17 cellular contexts compared by ENCODE assay signal in the genomic region with DNA sequence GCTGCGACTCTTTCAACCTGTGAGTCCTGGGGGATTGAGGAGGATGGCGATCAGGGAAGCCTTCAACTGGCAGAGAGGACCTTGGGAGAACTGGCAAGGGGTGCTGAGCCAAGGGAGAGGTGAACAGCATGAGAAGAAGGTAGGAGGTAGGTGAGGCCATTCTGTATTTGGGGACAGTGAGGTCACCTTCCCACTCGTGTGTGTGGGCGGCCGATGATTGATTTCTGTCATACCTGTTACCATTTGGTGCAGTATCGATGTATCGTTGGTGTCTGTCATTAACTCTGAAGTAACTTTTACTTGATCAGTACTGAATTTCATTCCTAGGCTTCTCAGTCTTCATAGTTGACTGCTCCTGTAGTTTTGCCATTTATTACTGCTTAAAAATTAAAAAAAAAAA. TPM values are rescaled to one million over a fixed set of nuclear protein-coding genes. Genes with fewer than 3 reads are reported as not detected.
DNase-seq lines count a peak whose midpoint lies in the region; ATAC-seq lines count a peak whose summit lies in the region.
"Had no signal": no experiment of that assay in that cellular context is flagged by ENCODE, and none has a peak within 500 bp of the region (broad histone marks: within the 10 kb centered on the region; RNA-seq: fewer than 3 reads in every experiment).

No MANE protein-coding gene starts in this region.

- no peaks in the 10 kb centered on the region for H3K9me3 Mint-ChIP-seq in activated T-cell treated with anti-CD3 and anti-CD28 coated beads, Interleukin-2, amount 50 U/mL, for 24 hours
- no peaks in the 10 kb centered on the region for H3K9me3 Mint-ChIP-seq in activated CD4-positive, alpha-beta memory T cell treated with anti-CD3 and anti-CD28 coated beads for 36 hours
- peaks cover 0 to 3% (median 0%) of the 10 kb centered on the region in 11 donors for H3K9me3 Mint-ChIP-seq in naive thymus-derived CD4-positive, alpha-beta T cell
- no peaks in the 10 kb centered on the region for H3K9me3 Mint-ChIP-seq in stimulated activated effector memory CD8-positive, alpha-beta T cell treated with anti-CD3 and anti-CD28 coated beads, Interleukin-12 subunit alpha, Interleukin-12 subunit beta, amount 100 ng/mL, for 72 hours
- H3K9me3 Mint-ChIP-seq: stimulated activated naive B cell treated with anti-CD40 and anti-IgM and Interleukin-4, amounts not matched to agents 10 μg/mL and 1 μg/mL and 100 μg/mL, for 72 hours had no signal

- no peaks in the 10 kb centered on the region for H3K27me3 ChIP-seq in naive thymus-derived CD4-positive, alpha-beta T cell (ENCODE audit: control insufficient read depth in 2 of 2, insufficient read depth in 2 of 2, low read length in 2 of 2)

- H3K4me1 Mint-ChIP-seq in activated T-cell treated with anti-CD3 and anti-CD28 coated beads, Interleukin-2, amount 50 U/mL, for 24 hours (ENCODE audit: low read depth), result peaks cover 61% of the 10 kb centered on the region
- H3K4me1 Mint-ChIP-seq in activated CD4-positive, alpha-beta memory T cell treated with anti-CD3 and anti-CD28 coated beads for 36 hours (ENCODE audit: low read depth), result peaks cover 52% of the 10 kb centered on the region
- H3K4me1 Mint-ChIP-seq in naive thymus-derived CD4-positive, alpha-beta T cell, result peaks cover 35 to 80% (median 60%) of the 10 kb centered on the region in 7 donors
- peaks cover 38% of the 10 kb centered on the region for H3K4me1 Mint-ChIP-seq in stimulated activated effector memory CD8-positive, alpha-beta T cell treated with anti-CD3 and anti-CD28 coated beads, Interleukin-12 subunit alpha, Interleukin-12 subunit beta, amount 100 ng/mL, for 72 hours

- peak; percentile 59 for DNase-seq in activated T-cell treated with anti-CD3 and anti-CD28 coated beads, Interleukin-2, amount 50 U/mL, for 24 hours
- DNase-seq in activated T-cell treated with anti-CD3 and anti-CD28 coated beads for 4 hours (no peak), sciatic nerve (ENCODE audit: low spot score) (no peak), NCI-H2107 treated with DMSO at 0.1 percent for 48 hours (lab: John Stamatoyannopoulos, UW; ENCODE audit: unreplicated experiment) (no peak)
- DNase-seq in activated CD4-positive, alpha-beta memory T cell treated with anti-CD3 and anti-CD28 coated beads for 36 hours, result peak; percentile 78
- no peak for DNase-seq in naive thymus-derived CD4-positive, alpha-beta T cell
- DNase-seq in stimulated activated effector memory CD8-positive, alpha-beta T cell treated with anti-CD3 and anti-CD28 coated beads, Interleukin-12 subunit alpha, Interleukin-12 subunit beta, amount 100 ng/mL, for 72 hours (ENCODE audit: low spot score in 2 of 2), result no peak
- DNase-seq: ACHN; body of pancreas; effector CD8-positive, alpha-beta T cell; IMR-90; left lung; NCI-H1048; psoas muscle; SIG-M5; stimulated activated naive B cell treated with anti-CD40 and anti-IgM and Interleukin-4, amounts not matched to agents 10 μg/mL and 1 μg/mL and 100 μg/mL, for 72 hours had no signal

- CTCF ChIA-PET in activated CD4-positive, alpha-beta memory T cell treated with anti-CD3 and anti-CD28 coated beads for 36 hours (lab: Charles Lee), result no interaction called here
- CTCF ChIA-PET in naive thymus-derived CD4-positive, alpha-beta T cell (lab: Charles Lee), result no interaction called here

- H3K27ac ChIP-seq in naive thymus-derived CD4-positive, alpha-beta T cell (ENCODE audit: low read depth, low read length), result no peak overlapping the region
- H3K27ac ChIP-seq: body of pancreas, left lung, psoas muscle had no signal

- H3K4me3 Mint-ChIP-seq in activated T-cell treated with anti-CD3 and anti-CD28 coated beads, Interleukin-2, amount 50 U/mL, for 24 hours, result no peak overlapping the region
- H3K4me3 Mint-ChIP-seq in activated CD4-positive, alpha-beta memory T cell treated with anti-CD3 and anti-CD28 coated beads for 36 hours, result no peak overlapping the region
- peak overlapping the region in 6 of 10 donors; percentile 21 to 63 (median 54) for H3K4me3 Mint-ChIP-seq in naive thymus-derived CD4-positive, alpha-beta T cell
- no peak overlapping the region for H3K4me3 Mint-ChIP-seq in stimulated activated effector memory CD8-positive, alpha-beta T cell treated with anti-CD3 and anti-CD28 coated beads, Interleukin-12 subunit alpha, Interleukin-12 subunit beta, amount 100 ng/mL, for 72 hours
- H3K4me3 Mint-ChIP-seq: stimulated activated naive B cell treated with anti-CD40 and anti-IgM and Interleukin-4, amounts not matched to agents 10 μg/mL and 1 μg/mL and 100 μg/mL, for 72 hours had no signal

- H3K27me3 Mint-ChIP-seq in activated T-cell treated with anti-CD3 and anti-CD28 coated beads, Interleukin-2, amount 50 U/mL, for 24 hours, result no peaks in the 10 kb centered on the region
- no peaks in the 10 kb centered on the region for H3K27me3 Mint-ChIP-seq in activated CD4-positive, alpha-beta memory T cell treated with anti-CD3 and anti-CD28 coated beads for 36 hours
- peaks cover 0 to 20% (median 0%) of the 10 kb centered on the region in 5 donors for H3K27me3 Mint-ChIP-seq in naive thymus-derived CD4-positive, alpha-beta T cell

- no peaks in the 10 kb centered on the region for H3K36me3 ChIP-seq in naive thymus-derived CD4-positive, alpha-beta T cell (ENCODE audit: control insufficient read depth in 2 of 3, insufficient read depth in 3 of 3, low read length in 3 of 3)
- H3K36me3 ChIP-seq: left lung had no signal

- peak overlapping the region; percentile 7 for H3K27ac Mint-ChIP-seq in activated T-cell treated with anti-CD3 and anti-CD28 coated beads, Interleukin-2, amount 50 U/mL, for 24 hours
- peak overlapping the region; percentile 2 for H3K27ac Mint-ChIP-seq in activated CD4-positive, alpha-beta memory T cell treated with anti-CD3 and anti-CD28 coated beads for 36 hours
- H3K27ac Mint-ChIP-seq in naive thymus-derived CD4-positive, alpha-beta T cell, result peak overlapping the region; percentile 42 to 89 (median 63)
- peak overlapping the region; percentile 49 for H3K27ac Mint-ChIP-seq in stimulated activated effector memory CD8-positive, alpha-beta T cell treated with anti-CD3 and anti-CD28 coated beads, Interleukin-12 subunit alpha, Interleukin-12 subunit beta, amount 100 ng/mL, for 72 hours
- H3K27ac Mint-ChIP-seq: stimulated activated naive B cell treated with anti-CD40 and anti-IgM and Interleukin-4, amounts not matched to agents 10 μg/mL and 1 μg/mL and 100 μg/mL, for 72 hours had no signal

- H3K9me3 ChIP-seq in naive thymus-derived CD4-positive, alpha-beta T cell (ENCODE audit: control insufficient read depth in 2 of 3, low read length in 3 of 3), result no peaks in the 10 kb centered on the region
- H3K9me3 ChIP-seq: body of pancreas, left lung, psoas muscle had no signal

- peaks cover 50 to 57% of the 10 kb centered on the region in 2 donors for H3K4me1 ChIP-seq in naive thymus-derived CD4-positive, alpha-beta T cell (ENCODE audit: control insufficient read depth in 2 of 2, insufficient read depth in 2 of 2, low read length in 2 of 2)

- ATAC-seq in naive thymus-derived CD4-positive, alpha-beta T cell, result no peak
- ATAC-seq in stimulated activated effector memory CD8-positive, alpha-beta T cell treated with anti-CD3 and anti-CD28 coated beads, Interleukin-12 subunit alpha, Interleukin-12 subunit beta, amount 100 ng/mL, for 72 hours, result no peak
- ATAC-seq in HG03175 (IDR thresholded peaks at IDR 0.05; ENCODE audit: unreplicated experiment) (no peak), sciatic nerve (no peak)
- ATAC-seq: body of pancreas; left lung; psoas muscle; stimulated activated naive B cell treated with anti-CD40 and anti-IgM and Interleukin-4, amounts not matched to agents 10 μg/mL and 1 μg/mL and 100 μg/mL, for 72 hours had no signal

- H3K36me3 Mint-ChIP-seq in activated T-cell treated with anti-CD3 and anti-CD28 coated beads, Interleukin-2, amount 50 U/mL, for 24 hours (ENCODE audit: low read depth), result peaks cover 9% of the 10 kb centered on the region
- H3K36me3 Mint-ChIP-seq in activated CD4-positive, alpha-beta memory T cell treated with anti-CD3 and anti-CD28 coated beads for 36 hours, result no peaks in the 10 kb centered on the region
- H3K36me3 Mint-ChIP-seq in naive thymus-derived CD4-positive, alpha-beta T cell, result peaks cover 0 to 8% (median 0%) of the 10 kb centered on the region in 5 donors
- peaks cover 7% of the 10 kb centered on the region for H3K36me3 Mint-ChIP-seq in stimulated activated effector memory CD8-positive, alpha-beta T cell treated with anti-CD3 and anti-CD28 coated beads, Interleukin-12 subunit alpha, Interleukin-12 subunit beta, amount 100 ng/mL, for 72 hours

- H3K4me3 ChIP-seq in naive thymus-derived CD4-positive, alpha-beta T cell (ENCODE audit: low read length), result no peak overlapping the region
- H3K4me3 ChIP-seq: body of pancreas, left lung, psoas muscle had no signal

- POLR2A ChIA-PET in activated CD4-positive, alpha-beta memory T cell treated with anti-CD3 and anti-CD28 coated beads for 36 hours (lab: Charles Lee), result no interaction called here
- POLR2A ChIA-PET in naive thymus-derived CD4-positive, alpha-beta T cell (lab: Charles Lee), result no interaction called here

- intact Hi-C loops in activated CD4-positive, alpha-beta memory T cell treated with anti-CD3 and anti-CD28 coated beads for 36 hours (cut with micrococcal nuclease), result no loop called here
- intact Hi-C loops in naive thymus-derived CD4-positive, alpha-beta T cell (cut with micrococcal nuclease), result loop anchor here in 1 of 2 donors (5.0 kb wide), 1 partner anchor 33 kb away; no protein-coding TSS in a partner anchor
- intact Hi-C loops in sciatic nerve (cut with DNase I), result no loop called here

RNA-seq across cellular contexts. Expression of gene ARSG, which starts 3.8 kb away (rescaled TPM):
- 10 to 100 TPM in 1 of 2 experiments, 1 to 10 TPM in 1; 9.8 to 10.8 TPM for total RNA-seq in activated CD4-positive, alpha-beta memory T cell treated with anti-CD3 and anti-CD28 coated beads for 36 hours
- total RNA-seq in naive thymus-derived CD4-positive, alpha-beta T cell, result 10 to 100 TPM in 4 of 5 experiments, 1 to 10 TPM in 1; 7.3 to 20.0 (median 13.2) TPM
- polyA plus RNA-seq in naive thymus-derived CD4-positive, alpha-beta T cell, result 1 to 10 TPM; 7.9 to 8.5 TPM
- total RNA-seq in sciatic nerve, result 7.0 TPM

RNA-seq across cellular contexts. Expression of gene SLC16A6, which starts 4.2 kb away (rescaled TPM):
- total RNA-seq in activated CD4-positive, alpha-beta memory T cell treated with anti-CD3 and anti-CD28 coated beads for 36 hours, result 1 to 10 TPM; 3.5 to 3.6 TPM
- total RNA-seq in naive thymus-derived CD4-positive, alpha-beta T cell, result 10 to 100 TPM in 1 of 5 experiments, 1 to 10 TPM in 4; 4.0 to 12.5 (median 6.8) TPM
- polyA plus RNA-seq in naive thymus-derived CD4-positive, alpha-beta T cell, result 1 to 10 TPM in 1 of 2 donors, under 1 TPM in 1; 0.74 to 1.1 TPM
- 1.1 TPM for total RNA-seq in sciatic nerve

RNA-seq across cellular contexts. Expression of gene AMZ2, which starts 47.2 kb away (rescaled TPM):
- total RNA-seq in activated CD4-positive, alpha-beta memory T cell treated with anti-CD3 and anti-CD28 coated beads for 36 hours, result 100 to 1,000 TPM; 134 to 146 TPM
- total RNA-seq in naive thymus-derived CD4-positive, alpha-beta T cell, result 10 to 100 TPM; 47.6 to 85.5 (median 73.8) TPM
- 100 to 1,000 TPM in 1 of 2 donors, 10 to 100 TPM in 1; 98.4 to 103 TPM for polyA plus RNA-seq in naive thymus-derived CD4-positive, alpha-beta T cell
- total RNA-seq in sciatic nerve, result 62.1 TPM

Comparison
In these comparisons a context has a peak if more than half of its experiments do, and no peak if none do; other contexts are left out.
1. DNase-seq: peak in activated T-cell treated with anti-CD3 and anti-CD28 coated beads, Interleukin-2, amount 50 U/mL, for 24 hours (single experiment) and activated CD4-positive, alpha-beta memory T cell treated with anti-CD3 and anti-CD28 coated beads for 36 hours (single experiment); none in activated T-cell treated with anti-CD3 and anti-CD28 coated beads for 4 hours (single experiment), naive thymus-derived CD4-positive, alpha-beta T cell (0 of 9), stimulated activated effector memory CD8-positive, alpha-beta T cell treated with anti-CD3 and anti-CD28 coated beads, Interleukin-12 subunit alpha, Interleukin-12 subunit beta, amount 100 ng/mL, for 72 hours (0 of 2), sciatic nerve (single experiment) and NCI-H2107 treated with DMSO at 0.1 percent for 48 hours (single experiment).
2. H3K27ac Mint-ChIP-seq: peak in every context shown above with its lines; median percentile 63 in naive thymus-derived CD4-positive, alpha-beta T cell; 49 in stimulated activated effector memory CD8-positive, alpha-beta T cell treated with anti-CD3 and anti-CD28 coated beads, Interleukin-12 subunit alpha, Interleukin-12 subunit beta, amount 100 ng/mL, for 72 hours; 7 in activated T-cell treated with anti-CD3 and anti-CD28 coated beads, Interleukin-2, amount 50 U/mL, for 24 hours; 2 in activated CD4-positive, alpha-beta memory T cell treated with anti-CD3 and anti-CD28 coated beads for 36 hours.
3. H3K4me3 Mint-ChIP-seq: peak in naive thymus-derived CD4-positive, alpha-beta T cell (6 of 10); none in activated T-cell treated with anti-CD3 and anti-CD28 coated beads, Interleukin-2, amount 50 U/mL, for 24 hours (single experiment), activated CD4-positive, alpha-beta memory T cell treated with anti-CD3 and anti-CD28 coated beads for 36 hours (single experiment) and stimulated activated effector memory CD8-positive, alpha-beta T cell treated with anti-CD3 and anti-CD28 coated beads, Interleukin-12 subunit alpha, Interleukin-12 subunit beta, amount 100 ng/mL, for 72 hours (single experiment).